1 cellular context compared by ENCODE assay signal in the genomic region with DNA sequence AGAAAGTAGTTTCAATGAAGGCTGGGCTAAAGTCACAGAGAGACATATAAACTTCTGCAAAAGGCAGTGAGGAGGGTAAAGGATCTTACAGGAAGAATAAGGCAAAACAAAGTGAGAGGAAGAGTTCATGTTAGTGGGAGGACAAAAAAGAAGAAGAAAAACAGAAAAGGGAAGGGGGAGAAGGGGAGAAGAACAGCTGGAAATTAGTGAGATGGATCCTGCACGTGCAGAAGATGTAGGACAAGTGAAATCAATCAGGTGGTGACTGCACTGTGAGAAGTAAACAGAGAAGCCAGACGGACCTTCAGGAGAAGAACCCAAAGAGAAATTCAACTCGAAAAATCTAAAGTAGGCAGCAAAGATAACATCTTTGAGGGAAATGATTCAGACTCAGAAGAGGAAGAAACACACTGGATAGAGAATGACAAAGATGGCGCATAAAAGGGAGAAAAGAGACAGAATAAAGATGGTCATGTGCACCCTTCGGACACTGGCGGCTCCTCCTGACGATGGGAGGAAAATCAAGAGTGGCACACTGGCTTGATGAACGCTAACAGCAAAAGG.
TF ChIP-seq lines count a peak whose summit lies in the region.

No MANE protein-coding gene starts in this region.

TF ChIP-seq in WTC11, 78 proteins besides CTCF, POLR2A, EP300 and RAD21 (continued from another document):
- TF ChIP-seq, protein P1, sequence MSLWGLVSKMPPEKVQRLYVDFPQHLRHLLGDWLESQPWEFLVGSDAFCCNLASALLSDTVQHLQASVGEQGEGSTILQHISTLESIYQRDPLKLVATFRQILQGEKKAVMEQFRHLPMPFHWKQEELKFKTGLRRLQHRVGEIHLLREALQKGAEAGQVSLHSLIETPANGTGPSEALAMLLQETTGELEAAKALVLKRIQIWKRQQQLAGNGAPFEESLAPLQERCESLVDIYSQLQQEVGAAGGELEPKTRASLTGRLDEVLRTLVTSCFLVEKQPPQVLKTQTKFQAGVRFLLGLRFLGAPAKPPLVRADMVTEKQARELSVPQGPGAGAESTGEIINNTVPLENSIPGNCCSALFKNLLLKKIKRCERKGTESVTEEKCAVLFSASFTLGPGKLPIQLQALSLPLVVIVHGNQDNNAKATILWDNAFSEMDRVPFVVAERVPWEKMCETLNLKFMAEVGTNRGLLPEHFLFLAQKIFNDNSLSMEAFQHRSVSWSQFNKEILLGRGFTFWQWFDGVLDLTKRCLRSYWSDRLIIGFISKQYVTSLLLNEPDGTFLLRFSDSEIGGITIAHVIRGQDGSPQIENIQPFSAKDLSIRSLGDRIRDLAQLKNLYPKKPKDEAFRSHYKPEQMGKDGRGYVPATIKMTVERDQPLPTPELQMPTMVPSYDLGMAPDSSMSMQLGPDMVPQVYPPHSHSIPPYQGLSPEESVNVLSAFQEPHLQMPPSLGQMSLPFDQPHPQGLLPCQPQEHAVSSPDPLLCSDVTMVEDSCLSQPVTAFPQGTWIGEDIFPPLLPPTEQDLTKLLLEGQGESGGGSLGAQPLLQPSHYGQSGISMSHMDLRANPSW (CRISPR knock-in tag; conservative IDR thresholded peaks at IDR 0.05; ENCODE audit: low read depth) = no peak
- TF ChIP-seq SP1 (CRISPR knock-in tag; conservative IDR thresholded peaks at IDR 0.05) (no peak), ATF1 (CRISPR knock-in tag; IDR thresholded peaks at IDR 0.05) (no peak), TEAD1 (CRISPR knock-in tag; IDR thresholded peaks at IDR 0.05) (no peak), TCF7 (CRISPR knock-in tag; IDR thresholded peaks at IDR 0.05; ENCODE audit: low read depth) (no peak), ERG (CRISPR knock-in tag; IDR thresholded peaks at IDR 0.05) (no peak), ZSCAN18 (CRISPR knock-in tag; IDR thresholded peaks at IDR 0.05) (no peak), SMAD3 (CRISPR knock-in tag; IDR thresholded peaks at IDR 0.05; ENCODE audit: borderline replicate concordance) (no peak), ZNF416 (CRISPR knock-in tag; IDR thresholded peaks at IDR 0.05) (no peak)
